In genomic region chr4:98314791-98315565, GRCh38 we compare ENCODE assay signal across 29 cellular contexts. TPM values are rescaled to one million over a fixed set of nuclear protein-coding genes. Genes with fewer than 3 reads are reported as not detected.
DNase-seq lines count a peak whose midpoint lies in the region; FAIRE-seq and TF ChIP-seq lines count a peak whose summit lies in the region.
"Had no signal": no experiment of that assay in that cellular context is flagged by ENCODE, and none has a peak within 500 bp of the region (broad histone marks: within the 10 kb centered on the region; RNA-seq: fewer than 3 reads in every experiment).

No MANE protein-coding gene starts in this region.

- H3K9ac ChIP-seq in mesenchymal stem cell (ENCODE audit: low read length) = peak overlapping the region; percentile 65

- H3K36me3 ChIP-seq in brain microvascular endothelial cell (replicated peaks) (no peaks in the 10 kb centered on the region), mesenchymal stem cell (ENCODE audit: control insufficient read depth in 1 of 2, insufficient read depth in 2 of 2, low read depth in 1 of 2, low read length in 2 of 2) (peaks cover under 1 to 5% of the 10 kb centered on the region in 2 experiments), ovary (no peaks in the 10 kb centered on the region)
- H3K36me3 ChIP-seq: lower lobe of right lung, vagina had no signal

- H3K27ac ChIP-seq in brain microvascular endothelial cell (peak overlapping the region; percentile 56), mesenchymal stem cell (ENCODE audit: low read length, poor library complexity, severe bottlenecking) (peak overlapping the region; percentile 76), ovary (no peak overlapping the region)
- H3K27ac ChIP-seq: C4-2B, lower lobe of right lung, RWPE1, SJSA1, tibial artery, vagina had no signal

- H3K27me3 ChIP-seq in brain microvascular endothelial cell (replicated peaks) = no peaks in the 10 kb centered on the region
- H3K27me3 ChIP-seq in mesenchymal stem cell (ENCODE audit: control insufficient read depth in 1 of 2, insufficient read depth in 1 of 2, low read length in 2 of 2) = no peaks in the 10 kb centered on the region
- no peaks in the 10 kb centered on the region for H3K27me3 ChIP-seq in ovary
- H3K27me3 ChIP-seq: SJSA1, tibial artery, vagina had no signal

- no peak overlapping the region for H2BK5ac ChIP-seq in mesenchymal stem cell (ENCODE audit: low read depth, low read length, poor library complexity, severe bottlenecking)

- in situ Hi-C loops in brain microvascular endothelial cell (cut with HindIII; ENCODE audit: low pct_ligation_motif_present, low sequenced_read_pairs) = no loop called here

- WGBS in mesenchymal stem cell = no CpG with 5 or more reads among the region's 3 CpGs
- WGBS in ovary, 3 donors = 83 to 86% (median 85%) methylated on average over 3 of the region's 3 CpGs

- H3K18ac ChIP-seq in mesenchymal stem cell (ENCODE audit: low read depth in 1 of 2, low read length in 2 of 2) = no peak overlapping the region

- H3K4me2 ChIP-seq in mesenchymal stem cell (ENCODE audit: low read length, poor library complexity, severe bottlenecking) = no peak overlapping the region

- no peak overlapping the region for H3K23ac ChIP-seq in mesenchymal stem cell (ENCODE audit: low read length in 2 of 2)

- TF ChIP-seq EP300 in ovary (IDR thresholded peaks at IDR 0.05) = no peak

- no peak overlapping the region for H3K14ac ChIP-seq in mesenchymal stem cell (ENCODE audit: low read length in 2 of 2)

- TF ChIP-seq CTCF in brain microvascular endothelial cell (IDR thresholded peaks at IDR 0.05; ENCODE audit: low read depth, low read length, missing control alignments) (no peak), ovary (IDR thresholded peaks at IDR 0.05) (no peak)

- no peak overlapping the region for H3K4me3 ChIP-seq in brain microvascular endothelial cell (ENCODE audit: low read depth, low read length)
- no peak overlapping the region for H3K4me3 ChIP-seq in mesenchymal stem cell (ENCODE audit: insufficient read depth in 1 of 2, low read depth in 1 of 2, low read length in 2 of 2)
- no peak overlapping the region for H3K4me3 ChIP-seq in ovary
- H3K4me3 ChIP-seq: lower lobe of right lung, mucosa of descending colon, SJSA1, tibial artery, vagina had no signal

- no peak overlapping the region for H3K4ac ChIP-seq in mesenchymal stem cell (ENCODE audit: low read depth in 1 of 2, low read length in 2 of 2)

- no peak overlapping the region for H2BK15ac ChIP-seq in mesenchymal stem cell (ENCODE audit: low read depth, poor library complexity, severe bottlenecking)

- DNase-seq in GM03348 (ENCODE audit: low spot score) = peak; percentile 9
- DNase-seq in brain microvascular endothelial cell = peak; percentile 9
- peak; percentile 11 for DNase-seq in mesenchymal stem cell
- DNase-seq in stimulated activated CD4-positive, alpha-beta T cell treated with anti-CD3 and anti-CD28 coated beads, Interleukin-2, amount 100 ng/mL, for 24 hours = no peak
- DNase-seq in H54 (ENCODE audit: insufficient read length, low spot score) = no peak
- DNase-seq in stimulated activated CD4-positive, alpha-beta T cell treated with anti-CD3 and anti-CD28 coated beads, Interleukin-1b, Interleukin-23, amount 100 ng/mL, for 48 hours = no peak
- no peak for DNase-seq in ovary
- DNase-seq: activated CD4-positive, alpha-beta T cell treated with anti-CD3 and anti-CD28 coated beads, Interleukin-2, amount 10 ng/mL, durations not matched to agents 24 days and 14 days; activated CD8-positive, alpha-beta memory T cell treated with anti-CD3 and anti-CD28 coated beads for 24 hours; activated effector memory CD4-positive, alpha-beta T cell treated with Interleukin-2 at 50 U/mL for 16 hours; activated naive CD8-positive, alpha-beta T cell treated with anti-CD3 and anti-CD28 coated beads, Interleukin-2, amount 10 ng/mL, durations not matched to agents 7 days and 5 days; COR-L47; dermis blood vessel endothelial cell; endodermal cell; GF-D8; lower lobe of right lung; mucosa of descending colon; NCI-H1092; NCI-H1694; NCI-H510A; OCI-M1; retina; stimulated activated CD4-positive, alpha-beta T cell treated with anti-CD3 and anti-CD28 coated beads, Interleukin-4, amount 100 ng/mL, for 1 hour; tibial artery had no signal

- H3K9me3 ChIP-seq in mesenchymal stem cell (ENCODE audit: control insufficient read depth, low read length) (no peaks in the 10 kb centered on the region), ovary (no peaks in the 10 kb centered on the region)
- H3K9me3 ChIP-seq: lower lobe of right lung, mucosa of descending colon, tibial artery, vagina had no signal

- TF ChIP-seq POLR2A in H54 (IDR thresholded peaks at IDR 0.05; ENCODE audit: low read depth, low read length) = no peak
- TF ChIP-seq POLR2A in ovary (IDR thresholded peaks at IDR 0.05) = no peak

- H3K79me1 ChIP-seq in mesenchymal stem cell (replicated peaks; ENCODE audit: low read length, poor library complexity, severe bottlenecking) = peaks cover 22% of the 10 kb centered on the region

- H3K4me1 ChIP-seq in mesenchymal stem cell (ENCODE audit: control insufficient read depth, insufficient read depth, low read depth, low read length) = no peaks in the 10 kb centered on the region
- no peaks in the 10 kb centered on the region for H3K4me1 ChIP-seq in ovary (ENCODE audit: insufficient read depth)
- H3K4me1 ChIP-seq: lower lobe of right lung, SJSA1, tibial artery, vagina had no signal

- H2AFZ ChIP-seq in mesenchymal stem cell (ENCODE audit: low read depth, low read length) = no peak overlapping the region

- FAIRE-seq in H54 (lab: Jason Lieb, UNC) = no peak
- FAIRE-seq: frontal cortex had no signal

- H2AK5ac ChIP-seq in mesenchymal stem cell (ENCODE audit: low read length, severe bottlenecking) = no peak overlapping the region

- no peak overlapping the region for H2BK120ac ChIP-seq in mesenchymal stem cell (ENCODE audit: low read depth, low read length)

- H2BK12ac ChIP-seq in mesenchymal stem cell (ENCODE audit: low read length in 2 of 2) = no peak overlapping the region

- intact Hi-C loops in ovary (cut with DNase I) = no loop called here

- H4K91ac ChIP-seq in mesenchymal stem cell (ENCODE audit: low read length) = no peak overlapping the region

- no peak overlapping the region for H4K8ac ChIP-seq in mesenchymal stem cell (ENCODE audit: low read length)

RNA-seq across cellular contexts. Expression of gene RAP1GDS1, which starts 53.8 kb away (rescaled TPM):
- 28.0 TPM for polyA plus RNA-seq in mesenchymal stem cell (2013, experiment 1 of 2)
- polyA plus RNA-seq in mesenchymal stem cell (2013, experiment 2 of 2) = 28.0 TPM
- 10 to 100 TPM; 14.7 to 40.9 (median 24.9) TPM for total RNA-seq in ovary
- 10 to 100 TPM; 12.6 to 32.6 TPM for polyA plus RNA-seq in ovary

Comparison
In these comparisons a context has a peak if more than half of its experiments do, and no peak if none do; other contexts are left out.
1. DNase-seq: peak in GM03348 (single experiment), brain microvascular endothelial cell (single experiment) and mesenchymal stem cell (single experiment); none in stimulated activated CD4-positive, alpha-beta T cell treated with anti-CD3 and anti-CD28 coated beads, Interleukin-2, amount 100 ng/mL, for 24 hours (0 of 2), H54 (single experiment), stimulated activated CD4-positive, alpha-beta T cell treated with anti-CD3 and anti-CD28 coated beads, Interleukin-1b, Interleukin-23, amount 100 ng/mL, for 48 hours (single experiment) and ovary (0 of 5).
2. H3K27ac ChIP-seq: peak in brain microvascular endothelial cell (single experiment) and mesenchymal stem cell (single experiment); none in ovary (0 of 2).